ENCODE assay signal across 1 cellular context in genomic region chr12:19450362-19450761, GRCh38.
A peak's percentile ranks its signal among the peaks of the same experiment; 100 is the strongest.
TF ChIP-seq lines count a peak whose summit lies in the region.

No MANE protein-coding gene starts in this region.

TF ChIP-seq in K562, 482 proteins besides CTCF, POLR2A, EP300 and RAD21:
- TF ChIP-seq FOSL1 (tag; conservative IDR thresholded peaks at IDR 0.05) (peak; percentile 43; the same call in 1 of the 2 replicates), RCOR1 (IDR thresholded peaks at IDR 0.05; ENCODE audit: borderline replicate concordance in 1 of 2, low read depth in 2 of 2, low read length in 2 of 2) (0 out of 4 replicates have a peak, but pooled peaks of 1 of the 2 experiments have one; percentile 6), KDM1A (IDR thresholded peaks at IDR 0.05) (peak; percentile 12 to 55; a peak in 1 of 4 replicates), ATF3 (IDR thresholded peaks at IDR 0.05) (0 out of 2 replicates have a peak, but pooled peaks have one; percentile 26), ATF3 (CRISPR knock-in tag; conservative IDR thresholded peaks at IDR 0.05) (no peak), JUND (IDR thresholded peaks at IDR 0.05; ENCODE audit: borderline replicate concordance, low read depth, low read length) (peak; percentile 65; the same call in 1 of the 2 replicates), JUND (tag; IDR thresholded peaks at IDR 0.05; ENCODE audit: borderline replicate concordance, low read depth, low read length) (peak; percentile 57; the same call in 1 of the 3 replicates)
- TF ChIP-seq, protein P1, sequence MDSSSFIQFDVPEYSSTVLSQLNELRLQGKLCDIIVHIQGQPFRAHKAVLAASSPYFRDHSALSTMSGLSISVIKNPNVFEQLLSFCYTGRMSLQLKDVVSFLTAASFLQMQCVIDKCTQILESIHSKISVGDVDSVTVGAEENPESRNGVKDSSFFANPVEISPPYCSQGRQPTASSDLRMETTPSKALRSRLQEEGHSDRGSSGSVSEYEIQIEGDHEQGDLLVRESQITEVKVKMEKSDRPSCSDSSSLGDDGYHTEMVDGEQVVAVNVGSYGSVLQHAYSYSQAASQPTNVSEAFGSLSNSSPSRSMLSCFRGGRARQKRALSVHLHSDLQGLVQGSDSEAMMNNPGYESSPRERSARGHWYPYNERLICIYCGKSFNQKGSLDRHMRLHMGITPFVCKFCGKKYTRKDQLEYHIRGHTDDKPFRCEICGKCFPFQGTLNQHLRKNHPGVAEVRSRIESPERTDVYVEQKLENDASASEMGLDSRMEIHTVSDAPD (CRISPR knock-in tag; IDR thresholded peaks at IDR 0.05), result no peak
